ENCODE assay signal across 1 cellular context in genomic region chr7:92058040-92058439, GRCh38.
TF ChIP-seq lines count a peak whose summit lies in the region.

No MANE protein-coding gene starts in this region.

TF ChIP-seq in GM12878, 131 proteins besides CTCF, POLR2A, EP300 and RAD21 (continued from another document):
- peak; percentile 85 for TF ChIP-seq RUNX3 (IDR thresholded peaks at IDR 0.05; ENCODE audit: low read length)
